8 cellular contexts compared by ENCODE assay signal in genomic region chr14:92768236-92768635, GRCh38. TPM values are rescaled to one million over a fixed set of nuclear protein-coding genes. Genes with fewer than 3 reads are reported as not detected.
DNase-seq lines count a peak whose midpoint lies in the region; ATAC-seq and TF ChIP-seq lines count a peak whose summit lies in the region.
"Not testable (repeated sequence)": the region's sequence is repeated elsewhere in the genome, so short reads cannot be mapped to it uniquely, and the experiment has no call there.

No MANE protein-coding gene starts in this region.

- intact Hi-C loops in CD4-positive, alpha-beta memory T cell (cut with micrococcal nuclease); heart left ventricle (cut with DNase I): not testable (repeated sequence)
- intact Hi-C loops in activated T-helper 1 cell treated with anti-CD3 and anti-CD28 coated beads, Interleukin-12 subunit alpha, Interleukin-12 subunit beta, Interleukin-2, Interleukin-4 antibody, amounts not matched to agents 30 ng/mL and 10 ng/mL and 1 ng/mL, durations not matched to agents 14 hours and 24 hours and 36 hours (cut with micrococcal nuclease): loop anchor here (1.0 to 2.0 kb wide), 5 partner anchors 9 to 212 kb away; no protein-coding TSS in a partner anchor

- not testable (repeated sequence) for H3K36me3 ChIP-seq in CD4-positive, alpha-beta memory T cell (ENCODE audit: insufficient read depth, low read length); heart left ventricle

- H3K4me1 Mint-ChIP-seq in CD4-positive, alpha-beta memory T cell: peaks cover 4 to 16% (median 9%) of the 10 kb centered on the region in 4 donors
- peaks cover 44% of the 10 kb centered on the region for H3K4me1 Mint-ChIP-seq in activated T-helper 1 cell treated with anti-CD3 and anti-CD28 coated beads, Interleukin-12 subunit alpha, Interleukin-12 subunit beta, Interleukin-2, Interleukin-4 antibody, amounts not matched to agents 30 ng/mL and 10 ng/mL and 1 ng/mL, durations not matched to agents 14 hours and 24 hours and 36 hours (ENCODE audit: low read depth)

- H3K27ac Mint-ChIP-seq in CD4-positive, alpha-beta memory T cell: peak overlapping the region in 3 of 7 donors; percentile 44 to 66 (median 47)
- H3K27ac Mint-ChIP-seq in activated T-helper 1 cell treated with anti-CD3 and anti-CD28 coated beads, Interleukin-12 subunit alpha, Interleukin-12 subunit beta, Interleukin-2, Interleukin-4 antibody, amounts not matched to agents 30 ng/mL and 10 ng/mL and 1 ng/mL, durations not matched to agents 14 hours and 24 hours and 36 hours: peak overlapping the region; percentile 72

- WGBS in heart left ventricle, 4 donors: 28 to 60% (median 50%) methylated on average over 1 of the region's 1 CpG; no CpG with 5 or more reads in 1 of the 4 donors

- peak in 3 of 5 donors; percentile 29 to 63 (median 58) for DNase-seq in CD4-positive, alpha-beta memory T cell
- DNase-seq in NAMALWA (ENCODE audit: low spot score) (peak; percentile 39), retinal pigment epithelial cell (ENCODE audit: low read depth) (peak; percentile 84)
- peak; percentile 59 for DNase-seq in activated T-helper 1 cell treated with anti-CD3 and anti-CD28 coated beads, Interleukin-12 subunit alpha, Interleukin-12 subunit beta, Interleukin-2, Interleukin-4 antibody, amounts not matched to agents 30 ng/mL and 10 ng/mL and 1 ng/mL, durations not matched to agents 14 hours and 24 hours and 36 hours (ENCODE audit: low spot score)
- not testable (repeated sequence) for DNase-seq in heart left ventricle

- not testable (repeated sequence) for H3K9me3 Mint-ChIP-seq in CD4-positive, alpha-beta memory T cell; activated T-helper 1 cell treated with anti-CD3 and anti-CD28 coated beads, Interleukin-12 subunit alpha, Interleukin-12 subunit beta, Interleukin-2, Interleukin-4 antibody, amounts not matched to agents 30 ng/mL and 10 ng/mL and 1 ng/mL, durations not matched to agents 14 hours and 24 hours and 36 hours

- CTCF ChIA-PET in CD4-positive, alpha-beta memory T cell (lab: Charles Lee; ENCODE audit: partially characterized antibody): interaction anchor here (0.9 kb wide), 1 partner anchor 18 kb away, joined by 3 read pairs; no protein-coding TSS in a partner anchor

- not testable (repeated sequence) for H3K27me3 ChIP-seq in CD4-positive, alpha-beta memory T cell (ENCODE audit: insufficient read depth, low read length); heart left ventricle

- TF ChIP-seq CTCF in heart left ventricle (IDR thresholded peaks at IDR 0.05); retinal pigment epithelial cell (conservative IDR thresholded peaks at IDR 0.05; ENCODE audit: low read depth, low read length): not testable (repeated sequence)

- H3K27ac ChIP-seq in CD4-positive, alpha-beta memory T cell (ENCODE audit: low read depth, low read length): not testable (repeated sequence)
- H3K27ac ChIP-seq in heart left ventricle: peak overlapping the region in 1 of 12 donors; percentile 71

- peak overlapping the region in 1 of 8 donors; percentile 20 for H3K4me3 Mint-ChIP-seq in CD4-positive, alpha-beta memory T cell
- H3K4me3 Mint-ChIP-seq in activated T-helper 1 cell treated with anti-CD3 and anti-CD28 coated beads, Interleukin-12 subunit alpha, Interleukin-12 subunit beta, Interleukin-2, Interleukin-4 antibody, amounts not matched to agents 30 ng/mL and 10 ng/mL and 1 ng/mL, durations not matched to agents 14 hours and 24 hours and 36 hours: peak overlapping the region; percentile 42

- H3K27me3 Mint-ChIP-seq in CD4-positive, alpha-beta memory T cell: not testable (repeated sequence)
- peaks cover 36% of the 10 kb centered on the region for H3K27me3 Mint-ChIP-seq in activated T-helper 1 cell treated with anti-CD3 and anti-CD28 coated beads, Interleukin-12 subunit alpha, Interleukin-12 subunit beta, Interleukin-2, Interleukin-4 antibody, amounts not matched to agents 30 ng/mL and 10 ng/mL and 1 ng/mL, durations not matched to agents 14 hours and 24 hours and 36 hours (ENCODE audit: insufficient read depth)

- not testable (repeated sequence) for H3K4me3 ChIP-seq in CD4-positive, alpha-beta memory T cell (ENCODE audit: low read length in 2 of 2); heart left ventricle; retinal pigment epithelial cell (ENCODE audit: low read length)

- TF ChIP-seq POLR2A in heart left ventricle (IDR thresholded peaks at IDR 0.05): not testable (repeated sequence)

- not testable (repeated sequence) for H3K9me3 ChIP-seq in CD4-positive, alpha-beta memory T cell (ENCODE audit: control insufficient read depth in 1 of 2, low read length in 2 of 2); heart left ventricle

- peaks cover 14% of the 10 kb centered on the region for H3K4me1 ChIP-seq in CD4-positive, alpha-beta memory T cell (ENCODE audit: insufficient read depth, low read length)
- H3K4me1 ChIP-seq in heart left ventricle: peaks cover 0 to 30% (median 0%) of the 10 kb centered on the region in 12 donors

- POLR2A ChIA-PET in CD4-positive, alpha-beta memory T cell (lab: Charles Lee; ENCODE audit: partially characterized antibody): interaction anchor here (0.6 kb wide), 1 partner anchor 1098 kb away, joined by 3 read pairs; no protein-coding TSS in a partner anchor

- H3K36me3 Mint-ChIP-seq in CD4-positive, alpha-beta memory T cell; activated T-helper 1 cell treated with anti-CD3 and anti-CD28 coated beads, Interleukin-12 subunit alpha, Interleukin-12 subunit beta, Interleukin-2, Interleukin-4 antibody, amounts not matched to agents 30 ng/mL and 10 ng/mL and 1 ng/mL, durations not matched to agents 14 hours and 24 hours and 36 hours (ENCODE audit: low read depth): not testable (repeated sequence)

- ATAC-seq in GM18907 (IDR thresholded peaks at IDR 0.05; ENCODE audit: unreplicated experiment) (peak; percentile 95), GM21619 (IDR thresholded peaks at IDR 0.05; ENCODE audit: unreplicated experiment) (peak; percentile 91), HG03095 (IDR thresholded peaks at IDR 0.05; ENCODE audit: unreplicated experiment) (peak; percentile 86), heart left ventricle (peak; percentile 36 to 67 (median 41))

RNA-seq across cellular contexts. Expression of gene LGMN, which starts 19.8 kb away (rescaled TPM):
- 10 to 100 TPM; 14.0 TPM for total RNA-seq in CD4-positive, alpha-beta memory T cell
- 10 to 100 TPM in 1 of 2 donors, 1 to 10 TPM in 1; 9.6 to 10.6 TPM for polyA plus RNA-seq in CD4-positive, alpha-beta memory T cell
- total RNA-seq in activated T-helper 1 cell treated with anti-CD3 and anti-CD28 coated beads, Interleukin-12 subunit alpha, Interleukin-12 subunit beta, Interleukin-2, Interleukin-4 antibody, amounts not matched to agents 30 ng/mL and 10 ng/mL and 1 ng/mL, durations not matched to agents 14 hours and 24 hours and 36 hours: 1.3 and 2.2 TPM in 2 replicates
- 100 to 1,000 TPM in 8 of 9 donors, 10 to 100 TPM in 1; 92.7 to 327 (median 114) TPM for total RNA-seq in heart left ventricle
- 100 to 1,000 TPM in 1 of 2 donors, 10 to 100 TPM in 1; 78.8 to 106 TPM for polyA plus RNA-seq in heart left ventricle

RNA-seq across cellular contexts. Expression of gene GOLGA5, which starts 25.9 kb away (rescaled TPM):
- 10 to 100 TPM; 27.4 to 29.8 TPM for total RNA-seq in CD4-positive, alpha-beta memory T cell
- polyA plus RNA-seq in CD4-positive, alpha-beta memory T cell: 10 to 100 TPM; 18.0 to 26.8 TPM
- 22.2 and 22.6 TPM in 2 replicates for total RNA-seq in activated T-helper 1 cell treated with anti-CD3 and anti-CD28 coated beads, Interleukin-12 subunit alpha, Interleukin-12 subunit beta, Interleukin-2, Interleukin-4 antibody, amounts not matched to agents 30 ng/mL and 10 ng/mL and 1 ng/mL, durations not matched to agents 14 hours and 24 hours and 36 hours
- 10 to 100 TPM; 18.1 to 25.9 (median 23.6) TPM for total RNA-seq in heart left ventricle
- polyA plus RNA-seq in heart left ventricle: 10 to 100 TPM; 22.6 to 22.9 TPM

Comparison
In these comparisons a context has a peak if more than half of its experiments do, and no peak if none do; other contexts are left out.
1. ATAC-seq: peak in every context shown above with its lines; median percentile 95 in GM18907; 91 in GM21619; 86 in HG03095; 41 in heart left ventricle.
2. RNA of gene LGMN, which starts 19.8 kb away (total RNA-seq): 92.7 to 327 TPM in heart left ventricle; 14.0 TPM in CD4-positive, alpha-beta memory T cell and 1.3 to 2.2 TPM in activated T-helper 1 cell treated with anti-CD3 and anti-CD28 coated beads, Interleukin-12 subunit alpha, Interleukin-12 subunit beta, Interleukin-2, Interleukin-4 antibody, amounts not matched to agents 30 ng/mL and 10 ng/mL and 1 ng/mL, durations not matched to agents 14 hours and 24 hours and 36 hours; every median in the first group is over 4 times any median in the second.